In the genomic region with DNA sequence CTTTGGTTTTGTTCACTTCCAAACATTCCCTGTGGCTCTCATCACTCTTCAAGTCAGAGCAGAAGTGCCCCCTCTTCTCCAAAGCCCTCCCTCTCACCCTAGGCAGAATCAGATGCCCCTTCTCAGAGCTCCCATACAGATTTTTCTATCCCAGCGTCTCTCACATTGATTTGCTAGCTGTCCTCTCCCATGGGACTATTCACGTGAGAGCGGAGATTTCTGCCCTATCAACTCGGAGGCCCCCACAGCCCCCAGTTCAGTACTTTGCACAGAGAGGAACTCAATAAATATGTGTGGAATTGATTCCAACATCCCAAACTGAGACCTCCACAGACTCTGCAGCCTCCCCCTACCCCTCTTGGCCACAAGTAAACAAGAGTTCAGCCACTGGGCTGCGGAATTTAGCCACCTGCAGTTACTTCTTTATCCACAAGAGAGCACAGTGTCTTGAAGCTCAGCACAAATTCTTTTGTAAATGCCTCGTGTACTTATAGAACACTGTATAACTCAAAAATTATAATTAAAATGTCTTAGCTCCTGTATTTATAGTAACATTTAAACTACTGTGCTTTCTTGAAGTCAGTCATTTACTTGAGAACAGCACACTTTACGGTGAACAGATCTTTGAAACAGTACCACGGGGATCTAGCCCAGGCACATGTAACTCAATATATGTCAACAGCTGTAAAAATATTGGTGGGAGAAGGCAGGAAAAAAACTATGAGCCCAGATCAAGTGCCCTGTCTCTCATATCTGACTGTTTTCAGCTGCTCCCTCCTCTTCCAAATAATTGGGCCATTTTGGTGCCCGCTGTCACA, we compare ENCODE assay signal across 8 cellular contexts.
A peak's percentile ranks its signal among the peaks of the same experiment; 100 is the strongest.
DNase-seq lines count a peak whose midpoint lies in the region; TF ChIP-seq lines count a peak whose summit lies in the region.

No MANE protein-coding gene starts in this region.

- H3K27me3 ChIP-seq in colonic mucosa (no peaks in the 10 kb centered on the region), osteoblast (ENCODE audit: insufficient read depth, low read length) (no peaks in the 10 kb centered on the region)

- H3K36me3 ChIP-seq in colonic mucosa = no peaks in the 10 kb centered on the region
- H3K36me3 ChIP-seq in osteoblast (ENCODE audit: insufficient read depth, low read length) = no peaks in the 10 kb centered on the region

- H3K4me1 ChIP-seq in colonic mucosa (no peaks in the 10 kb centered on the region), osteoblast (ENCODE audit: insufficient read depth, low read length) (peaks cover 8% of the 10 kb centered on the region)

- H3K27ac ChIP-seq in colonic mucosa = no peak overlapping the region
- H3K27ac ChIP-seq in osteoblast (ENCODE audit: low read depth, low read length) = no peak overlapping the region
- H3K27ac ChIP-seq in substantia nigra (ENCODE audit: low read depth, low read length, poor library complexity, severe bottlenecking) = no peak overlapping the region

- intact Hi-C loops in colonic mucosa (cut with DNase I) = no loop called here

- DNase-seq in GM12864 (ENCODE audit: low read depth) = no peak
- peak; percentile 99 for DNase-seq in NCI-H2171 treated with DMSO at 0.1 percent for 48 hours (lab: John Stamatoyannopoulos, UW)
- DNase-seq in colonic mucosa = no peak
- DNase-seq in osteoblast (ENCODE audit: insufficient read length, low spot score, missing footprints) = peak; percentile 87
- no peak for DNase-seq in stimulated activated CD4-positive, alpha-beta T cell treated with anti-CD3 and anti-CD28 coated beads, Interleukin-12 subunit alpha, Interleukin-12 subunit beta, amount 100 ng/mL, for 4 hours
- DNase-seq in Ammon's horn (ENCODE audit: low spot score) = no peak
- DNase-seq in substantia nigra (lab: John Stamatoyannopoulos, UW) = no peak
- no peak for DNase-seq in T-helper 9 cell

- H4K20me1 ChIP-seq in osteoblast (ENCODE audit: insufficient read depth, low read length) = peaks cover 7% of the 10 kb centered on the region

- no peak overlapping the region for H3K9ac ChIP-seq in colonic mucosa (ENCODE audit: low read depth in 2 of 2, low read length in 2 of 2)

- no peak overlapping the region for H3K4me3 ChIP-seq in GM12864 (ENCODE audit: low read depth, low read length)
- H3K4me3 ChIP-seq in colonic mucosa = no peak overlapping the region
- no peak overlapping the region for H3K4me3 ChIP-seq in osteoblast (ENCODE audit: insufficient read depth, low read length)

- TF ChIP-seq CTCF in GM12864 (IDR thresholded peaks at IDR 0.05; ENCODE audit: low read depth, low read length, missing control alignments) (peak; percentile 59), colonic mucosa (IDR thresholded peaks at IDR 0.05) (peak; percentile 28), osteoblast (IDR thresholded peaks at IDR 0.05; ENCODE audit: extremely low read depth, low read depth, low read length) (peak; percentile 59)

- no peak overlapping the region for H3K4me2 ChIP-seq in osteoblast (ENCODE audit: insufficient read depth, low read length)

- H2AFZ ChIP-seq in osteoblast (ENCODE audit: low read length) = no peak overlapping the region

- no peaks in the 10 kb centered on the region for H3K79me2 ChIP-seq in osteoblast (ENCODE audit: insufficient read depth, low read length)

- H3K9me3 ChIP-seq in colonic mucosa (no peaks in the 10 kb centered on the region), osteoblast (ENCODE audit: low read depth, low read length) (no peaks in the 10 kb centered on the region)

Comparison
In these comparisons a context has a peak if more than half of its experiments do, and no peak if none do; other contexts are left out.
1. DNase-seq: peak in NCI-H2171 treated with DMSO at 0.1 percent for 48 hours (single experiment) and osteoblast (single experiment); none in GM12864 (single experiment), colonic mucosa (single experiment), stimulated activated CD4-positive, alpha-beta T cell treated with anti-CD3 and anti-CD28 coated beads, Interleukin-12 subunit alpha, Interleukin-12 subunit beta, amount 100 ng/mL, for 4 hours (single experiment), Ammon's horn (single experiment), substantia nigra (0 of 49) and T-helper 9 cell (single experiment).
2. Peak in every context shown above with its lines, with median percentiles within 50 percentile points of each other: CTCF ChIP-seq.